In genomic region chr14:59313063-59314018, GRCh38 we compare ENCODE assay signal across 14 cellular contexts.
A peak's percentile ranks its signal among the peaks of the same experiment; 100 is the strongest.
DNase-seq lines count a peak whose midpoint lies in the region; ATAC-seq and TF ChIP-seq lines count a peak whose summit lies in the region.
"Had no signal": no experiment of that assay in that cellular context is flagged by ENCODE, and none has a peak within 500 bp of the region (broad histone marks: within the 10 kb centered on the region; RNA-seq: fewer than 3 reads in every experiment).

No MANE protein-coding gene starts in this region.

- no peaks in the 10 kb centered on the region for H3K27me3 ChIP-seq in RWPE2 (ENCODE audit: insufficient read depth, poor library complexity, severe bottlenecking)
- no peaks in the 10 kb centered on the region for H3K27me3 ChIP-seq in dorsolateral prefrontal cortex
- no peaks in the 10 kb centered on the region for H3K27me3 ChIP-seq in CD8-positive, alpha-beta memory T cell (ENCODE audit: insufficient read depth, low read length, poor library complexity, severe bottlenecking)
- H3K27me3 ChIP-seq: SJCRH30 had no signal

- H3K4me3 Mint-ChIP-seq in CD8-positive, alpha-beta memory T cell, result no peak overlapping the region
- H3K4me3 Mint-ChIP-seq: activated naive CD4-positive, alpha-beta T cell treated with anti-CD3 and anti-CD28 coated beads, Interleukin-2, amount 50 U/mL, for 24 hours had no signal

- H3K4me1 ChIP-seq in RWPE2 (ENCODE audit: insufficient read depth, poor library complexity, severe bottlenecking), result peaks cover 6% of the 10 kb centered on the region
- H3K4me1 ChIP-seq in CD8-positive, alpha-beta memory T cell (ENCODE audit: insufficient read depth, low read length), result no peaks in the 10 kb centered on the region

- H3K9me3 ChIP-seq in RWPE2 (ENCODE audit: severe bottlenecking), result no peaks in the 10 kb centered on the region
- H3K9me3 ChIP-seq in CD8-positive, alpha-beta memory T cell (ENCODE audit: low read length), result no peaks in the 10 kb centered on the region
- H3K9me3 ChIP-seq: SJCRH30 had no signal

- H3K27ac Mint-ChIP-seq in CD8-positive, alpha-beta memory T cell, result peak overlapping the region in 1 of 8 donors; percentile 32
- H3K27ac Mint-ChIP-seq: activated naive CD4-positive, alpha-beta T cell treated with anti-CD3 and anti-CD28 coated beads, Interleukin-2, amount 50 U/mL, for 24 hours had no signal

- DNase-seq in RWPE2 (ENCODE audit: low spot score), result no peak
- DNase-seq in superior temporal gyrus (ENCODE audit: extremely low spot score), result peak; percentile 13
- no peak for DNase-seq in GF-D8 (lab: John Stamatoyannopoulos, UW)
- DNase-seq in dorsolateral prefrontal cortex, result no peak
- DNase-seq in NCI-H1092 treated with DMSO at 0.1 percent for 48 hours (lab: John Stamatoyannopoulos, UW), result no peak
- no peak for DNase-seq in CD8-positive, alpha-beta memory T cell
- DNase-seq: activated CD4-positive, alpha-beta T cell treated with anti-CD3 and anti-CD28 coated beads, Interleukin-2, amount 50 U/mL, for 1 hour; DMS 273 treated with DMSO at 0.1 percent for 48 hours; effector memory CD4-positive, alpha-beta T cell; SJCRH30; stimulated activated naive CD4-positive, alpha-beta T cell had no signal

- H3K36me3 ChIP-seq in RWPE2 (ENCODE audit: low read depth), result no peaks in the 10 kb centered on the region
- H3K36me3 ChIP-seq in CD8-positive, alpha-beta memory T cell (ENCODE audit: insufficient read depth, low read length), result no peaks in the 10 kb centered on the region
- H3K36me3 ChIP-seq: SJCRH30 had no signal

- ATAC-seq in GM19324 (IDR thresholded peaks at IDR 0.05; ENCODE audit: low FRiP score, unreplicated experiment) (peak; percentile 70), HG02852 (IDR thresholded peaks at IDR 0.05; ENCODE audit: unreplicated experiment) (peak; percentile 72), RWPE2 (ENCODE audit: low read depth) (0 out of 3 replicates have a peak, but pooled peaks have one; percentile 13)

- CTCF ChIA-PET in CD8-positive, alpha-beta memory T cell (lab: Charles Lee), result no interaction called here

- POLR2A ChIA-PET in CD8-positive, alpha-beta memory T cell (lab: Charles Lee), result no interaction called here

- TF ChIP-seq CTCF in RWPE2 (IDR thresholded peaks at IDR 0.05; ENCODE audit: poor library complexity, severe bottlenecking), result no peak
- no peak for TF ChIP-seq CTCF in dorsolateral prefrontal cortex (IDR thresholded peaks at IDR 0.05 in 54 of 56, conservative IDR thresholded peaks at IDR 0.05 in 2 of 56; ENCODE audit: low read depth in 1 of 56, partially characterized antibody in 56 of 56)

- H3K4me3 ChIP-seq in RWPE2 (ENCODE audit: severe bottlenecking), result no peak overlapping the region
- no peak overlapping the region for H3K4me3 ChIP-seq in dorsolateral prefrontal cortex
- no peak overlapping the region for H3K4me3 ChIP-seq in CD8-positive, alpha-beta memory T cell (ENCODE audit: low read length)
- H3K4me3 ChIP-seq: SJCRH30 had no signal

- H3K4me1 Mint-ChIP-seq in CD8-positive, alpha-beta memory T cell, result no peaks in the 10 kb centered on the region
- H3K4me1 Mint-ChIP-seq: activated naive CD4-positive, alpha-beta T cell treated with anti-CD3 and anti-CD28 coated beads, Interleukin-2, amount 50 U/mL, for 24 hours had no signal

- H3K27ac ChIP-seq in RWPE2 (ENCODE audit: poor library complexity, severe bottlenecking), result no peak overlapping the region
- peak overlapping the region in 1 of 59 donors; percentile 20 for H3K27ac ChIP-seq in dorsolateral prefrontal cortex
- H3K27ac ChIP-seq in CD8-positive, alpha-beta memory T cell (ENCODE audit: low read depth, low read length), result no peak overlapping the region
- H3K27ac ChIP-seq: SJCRH30 had no signal

- H3K27me3 Mint-ChIP-seq in CD8-positive, alpha-beta memory T cell, result no peaks in the 10 kb centered on the region
- H3K27me3 Mint-ChIP-seq: activated naive CD4-positive, alpha-beta T cell treated with anti-CD3 and anti-CD28 coated beads, Interleukin-2, amount 50 U/mL, for 24 hours had no signal

- peaks cover 0 to 3% (median 0%) of the 10 kb centered on the region in 3 donors for H3K36me3 Mint-ChIP-seq in CD8-positive, alpha-beta memory T cell
- H3K36me3 Mint-ChIP-seq: activated naive CD4-positive, alpha-beta T cell treated with anti-CD3 and anti-CD28 coated beads, Interleukin-2, amount 50 U/mL, for 24 hours had no signal

- H3K9me3 Mint-ChIP-seq in CD8-positive, alpha-beta memory T cell, result no peaks in the 10 kb centered on the region
- H3K9me3 Mint-ChIP-seq: activated naive CD4-positive, alpha-beta T cell treated with anti-CD3 and anti-CD28 coated beads, Interleukin-2, amount 50 U/mL, for 24 hours had no signal

- intact Hi-C loops in dorsolateral prefrontal cortex (cut with DNase I), result no loop called here

Comparison
In these comparisons a context has a peak if more than half of its experiments do, and no peak if none do; other contexts are left out.
1. ATAC-seq: peak in every context shown above with its lines; median percentile 72 in HG02852; 70 in GM19324; 13 in RWPE2.